ENCODE assay signal across 29 cellular contexts in genomic region chr5:135107101-135107500, GRCh38.
DNase-seq lines count a peak whose midpoint lies in the region; ATAC-seq, FAIRE-seq and TF ChIP-seq lines count a peak whose summit lies in the region.
"Had no signal": no experiment of that assay in that cellular context is flagged by ENCODE, and none has a peak within 500 bp of the region (broad histone marks: within the 10 kb centered on the region; RNA-seq: fewer than 3 reads in every experiment).

No MANE protein-coding gene starts in this region.

- CTCF ChIA-PET in activated naive CD4-positive, alpha-beta T cell treated with anti-CD3 and anti-CD28 coated beads, Interleukin-2, amount 10 ng/mL, durations not matched to agents 7 days and 5 days (lab: Charles Lee), result no interaction called here
- CTCF ChIA-PET in activated naive CD4-positive, alpha-beta T cell treated with anti-CD3 and anti-CD28 coated beads for 36 hours (lab: Charles Lee), result no interaction called here
- CTCF ChIA-PET in RWPE1 (lab: Yijun Ruan, JAX), result interaction anchor here (0.6 kb wide), 1 partner anchor 328 kb away, joined by 3 read pairs; no protein-coding TSS in a partner anchor

- no peak for TF ChIP-seq EP300 in transverse colon (IDR thresholded peaks at IDR 0.05; ENCODE audit: low read depth)

- no peaks in the 10 kb centered on the region for H3K36me3 Mint-ChIP-seq in activated naive CD4-positive, alpha-beta T cell treated with anti-CD3 and anti-CD28 coated beads, Interleukin-2, amount 10 ng/mL, durations not matched to agents 7 days and 5 days
- H3K36me3 Mint-ChIP-seq in activated naive CD4-positive, alpha-beta T cell treated with anti-CD3 and anti-CD28 coated beads for 36 hours (ENCODE audit: low read depth), result no peaks in the 10 kb centered on the region
- H3K36me3 Mint-ChIP-seq: brain; immature natural killer cell; stimulated activated naive B cell treated with anti-CD40 and anti-IgM and Interleukin-4, amounts not matched to agents 10 μg/mL and 1 μg/mL and 100 μg/mL, for 72 hours; type B pancreatic cell had no signal

- H3K9me3 ChIP-seq in mucosa of descending colon (no peaks in the 10 kb centered on the region), transverse colon (no peaks in the 10 kb centered on the region)
- H3K9me3 ChIP-seq: BE2C had no signal

- H3K4me1 Mint-ChIP-seq in activated naive CD4-positive, alpha-beta T cell treated with anti-CD3 and anti-CD28 coated beads, Interleukin-2, amount 10 ng/mL, durations not matched to agents 7 days and 5 days, result no peaks in the 10 kb centered on the region
- no peaks in the 10 kb centered on the region for H3K4me1 Mint-ChIP-seq in activated naive CD4-positive, alpha-beta T cell treated with anti-CD3 and anti-CD28 coated beads for 36 hours (ENCODE audit: low read depth)
- H3K4me1 Mint-ChIP-seq: activated B cell treated with CpG ODN at 0.5 μM for 24 hours; activated CD4-positive, alpha-beta T cell treated with anti-CD3 and anti-CD28 coated beads, Interleukin-2, amount 10 ng/mL, durations not matched to agents 7 days and 5 days; immature natural killer cell; stimulated activated naive B cell treated with anti-CD40 and anti-IgM and Interleukin-4, amounts not matched to agents 10 μg/mL and 1 μg/mL and 100 μg/mL, for 72 hours had no signal

- in situ Hi-C loops in transverse colon (cut with MboI; ENCODE audit: low pct_ligation_motif_present in 1 of 4, low pct_unique_long_range_greater_than_20kb in 1 of 4, low sequenced_read_pairs in 3 of 4), result no loop called here

- peaks cover 22% of the 10 kb centered on the region for H3K27me3 Mint-ChIP-seq in activated naive CD4-positive, alpha-beta T cell treated with anti-CD3 and anti-CD28 coated beads, Interleukin-2, amount 10 ng/mL, durations not matched to agents 7 days and 5 days
- no peaks in the 10 kb centered on the region for H3K27me3 Mint-ChIP-seq in activated naive CD4-positive, alpha-beta T cell treated with anti-CD3 and anti-CD28 coated beads for 36 hours (ENCODE audit: low read depth)

- H3K36me3 ChIP-seq in mucosa of descending colon (ENCODE audit: low read depth) (no peaks in the 10 kb centered on the region), transverse colon (no peaks in the 10 kb centered on the region)
- H3K36me3 ChIP-seq: BE2C had no signal

- no peak for FAIRE-seq in D721Med (lab: Jason Lieb, UNC)
- FAIRE-seq: GM12878, H54 had no signal

- peak; percentile 12 for DNase-seq in activated naive CD4-positive, alpha-beta T cell treated with anti-CD3 and anti-CD28 coated beads, Interleukin-2, amount 10 ng/mL, durations not matched to agents 7 days and 5 days
- no peak for DNase-seq in activated naive CD4-positive, alpha-beta T cell treated with anti-CD3 and anti-CD28 coated beads for 36 hours
- DNase-seq in RWPE1 (ENCODE audit: low spot score), result no peak
- DNase-seq in mucosa of descending colon, result peak in 2 of 3 donors; percentile 48 to 58
- DNase-seq in transverse colon, result peak; percentile 43
- no peak for DNase-seq in activated CD8-positive, alpha-beta memory T cell treated with anti-CD3 and anti-CD28 coated beads for 24 hours
- no peak for DNase-seq in D721Med (ENCODE audit: insufficient read length, low spot score)
- DNase-seq in midbrain (lab: John Stamatoyannopoulos, UW), result no peak
- DNase-seq: ACHN; activated B cell treated with CpG ODN at 0.5 μM for 24 hours; activated CD4-positive, alpha-beta T cell treated with anti-CD3 and anti-CD28 coated beads, Interleukin-2, amount 10 ng/mL, durations not matched to agents 7 days and 5 days; activated naive CD4-positive, alpha-beta T cell treated with anti-CD3 and anti-CD28 coated beads, Interleukin-2, amount 50 U/mL, for 16 hours; activated T-cell treated with anti-CD3 and anti-CD28 coated beads, Interleukin-2, amount 50 U/mL, for 72 hours; BE2C; effector CD8-positive, alpha-beta T cell; immature natural killer cell; KBM-7; mesenchymal stem cell; NCI-H1436 treated with DMSO at 0.1 percent for 48 hours; NCI-H2171; occipital lobe; OCI-M1; stimulated activated naive B cell treated with anti-CD40 and anti-IgM and Interleukin-4, amounts not matched to agents 10 μg/mL and 1 μg/mL and 100 μg/mL, for 72 hours; substantia nigra had no signal

- no peak for TF ChIP-seq CTCF in RWPE1 (conservative IDR thresholded peaks at IDR 0.05; ENCODE audit: low read depth)
- TF ChIP-seq CTCF in mucosa of descending colon (IDR thresholded peaks at IDR 0.05), result no peak
- TF ChIP-seq CTCF in transverse colon (IDR thresholded peaks at IDR 0.05), result no peak
- TF ChIP-seq CTCF in D721Med (IDR thresholded peaks at IDR 0.05; ENCODE audit: insufficient read depth, missing control alignments), result no peak

- H3K4me3 ChIP-seq in mucosa of descending colon (no peak overlapping the region), transverse colon (no peak overlapping the region)
- H3K4me3 ChIP-seq: GM12878 had no signal

- H3K4me1 ChIP-seq in mucosa of descending colon (ENCODE audit: low read depth), result no peaks in the 10 kb centered on the region
- H3K4me1 ChIP-seq in transverse colon, result peaks cover 0 to 9% (median 3%) of the 10 kb centered on the region in 4 donors
- H3K4me1 ChIP-seq: BE2C had no signal

- H3K27ac ChIP-seq in RWPE1 (peak overlapping the region; percentile 70), transverse colon (no peak overlapping the region)

- no peak for TF ChIP-seq POLR2A in transverse colon (IDR thresholded peaks at IDR 0.05)

- H3K9me3 Mint-ChIP-seq in activated naive CD4-positive, alpha-beta T cell treated with anti-CD3 and anti-CD28 coated beads, Interleukin-2, amount 10 ng/mL, durations not matched to agents 7 days and 5 days, result no peaks in the 10 kb centered on the region
- no peaks in the 10 kb centered on the region for H3K9me3 Mint-ChIP-seq in activated naive CD4-positive, alpha-beta T cell treated with anti-CD3 and anti-CD28 coated beads for 36 hours
- H3K9me3 Mint-ChIP-seq: activated B cell treated with CpG ODN at 0.5 μM for 24 hours; activated CD4-positive, alpha-beta T cell treated with anti-CD3 and anti-CD28 coated beads, Interleukin-2, amount 10 ng/mL, durations not matched to agents 7 days and 5 days; activated T-cell treated with anti-CD3 and anti-CD28 coated beads, Interleukin-2, amount 50 U/mL, for 72 hours; immature natural killer cell; stimulated activated naive B cell treated with anti-CD40 and anti-IgM and Interleukin-4, amounts not matched to agents 10 μg/mL and 1 μg/mL and 100 μg/mL, for 72 hours had no signal

- ATAC-seq in mucosa of descending colon, result peak; percentile 85
- ATAC-seq: activated T-cell treated with anti-CD3 and anti-CD28 coated beads, Interleukin-2, amount 50 U/mL, for 72 hours; GM12878; left lobe of liver; stimulated activated naive B cell treated with anti-CD40 and anti-IgM and Interleukin-4, amounts not matched to agents 10 μg/mL and 1 μg/mL and 100 μg/mL, for 72 hours had no signal

- no peak overlapping the region for H3K27ac Mint-ChIP-seq in activated naive CD4-positive, alpha-beta T cell treated with anti-CD3 and anti-CD28 coated beads, Interleukin-2, amount 10 ng/mL, durations not matched to agents 7 days and 5 days
- no peak overlapping the region for H3K27ac Mint-ChIP-seq in activated naive CD4-positive, alpha-beta T cell treated with anti-CD3 and anti-CD28 coated beads for 36 hours
- H3K27ac Mint-ChIP-seq: activated B cell treated with CpG ODN at 0.5 μM for 24 hours; activated CD4-positive, alpha-beta T cell treated with anti-CD3 and anti-CD28 coated beads, Interleukin-2, amount 10 ng/mL, durations not matched to agents 7 days and 5 days; activated T-cell treated with anti-CD3 and anti-CD28 coated beads, Interleukin-2, amount 50 U/mL, for 72 hours; immature natural killer cell; stimulated activated naive B cell treated with anti-CD40 and anti-IgM and Interleukin-4, amounts not matched to agents 10 μg/mL and 1 μg/mL and 100 μg/mL, for 72 hours; type B pancreatic cell had no signal

- 36% methylated on average over 18 of the region's 18 CpGs; no CpG with 5 or more reads in 1 of the 2 donors for WGBS in transverse colon (ENCODE audit: low coverage in 1 of 2), 2 donors

- intact Hi-C loops in activated naive CD4-positive, alpha-beta T cell treated with anti-CD3 and anti-CD28 coated beads for 36 hours (cut with micrococcal nuclease), result no loop called here
- intact Hi-C loops in mucosa of descending colon (cut with DNase I, micrococcal nuclease) (no loop called here), transverse colon (cut with DNase I; ENCODE audit: low total_unique reads) (no loop called here)

- POLR2A ChIA-PET in RWPE1 (lab: Yijun Ruan, JAX; ENCODE audit: low non-redundant PET), result no interaction called here

- H3K27me3 ChIP-seq in transverse colon, result no peaks in the 10 kb centered on the region
- H3K27me3 ChIP-seq: BE2C had no signal

- H3K4me3 Mint-ChIP-seq in activated naive CD4-positive, alpha-beta T cell treated with anti-CD3 and anti-CD28 coated beads, Interleukin-2, amount 10 ng/mL, durations not matched to agents 7 days and 5 days, result no peak overlapping the region
- no peak overlapping the region for H3K4me3 Mint-ChIP-seq in activated naive CD4-positive, alpha-beta T cell treated with anti-CD3 and anti-CD28 coated beads for 36 hours
- H3K4me3 Mint-ChIP-seq: activated B cell treated with CpG ODN at 0.5 μM for 24 hours; activated CD4-positive, alpha-beta T cell treated with anti-CD3 and anti-CD28 coated beads, Interleukin-2, amount 10 ng/mL, durations not matched to agents 7 days and 5 days; activated T-cell treated with anti-CD3 and anti-CD28 coated beads, Interleukin-2, amount 50 U/mL, for 72 hours; brain; immature natural killer cell; stimulated activated naive B cell treated with anti-CD40 and anti-IgM and Interleukin-4, amounts not matched to agents 10 μg/mL and 1 μg/mL and 100 μg/mL, for 72 hours; type B pancreatic cell had no signal

Comparison
In these comparisons a context has a peak if more than half of its experiments do, and no peak if none do; other contexts are left out.
1. DNase-seq: peak in activated naive CD4-positive, alpha-beta T cell treated with anti-CD3 and anti-CD28 coated beads, Interleukin-2, amount 10 ng/mL, durations not matched to agents 7 days and 5 days (single experiment), mucosa of descending colon (2 of 3) and transverse colon (single experiment); none in activated naive CD4-positive, alpha-beta T cell treated with anti-CD3 and anti-CD28 coated beads for 36 hours (single experiment), RWPE1 (single experiment), activated CD8-positive, alpha-beta memory T cell treated with anti-CD3 and anti-CD28 coated beads for 24 hours (single experiment), D721Med (single experiment) and midbrain (single experiment).